ENCODE assay signal across 1 cellular context in genomic region chr10:120406380-120406779, GRCh38.
TF ChIP-seq lines count a peak whose summit lies in the region.

No MANE protein-coding gene starts in this region.

TF ChIP-seq in HepG2, 621 proteins besides CTCF, POLR2A, EP300 and RAD21 (continued from another document):
- TF ChIP-seq HOMEZ (CRISPR knock-in tag; IDR thresholded peaks at IDR 0.05; ENCODE audit: low read depth), result no peak
